In genomic region chr12:113900711-113901110, GRCh38 we compare ENCODE assay signal across 15 cellular contexts.
A peak's percentile ranks its signal among the peaks of the same experiment; 100 is the strongest.
DNase-seq lines count a peak whose midpoint lies in the region; ATAC-seq and TF ChIP-seq lines count a peak whose summit lies in the region.
"Had no signal": no experiment of that assay in that cellular context is flagged by ENCODE, and none has a peak within 500 bp of the region (broad histone marks: within the 10 kb centered on the region; RNA-seq: fewer than 3 reads in every experiment).

No MANE protein-coding gene starts in this region.

- no peak overlapping the region for H2BK12ac ChIP-seq in H9 (ENCODE audit: insufficient read length, low read depth, low read length)
- peak overlapping the region; percentile 36 for H2BK12ac ChIP-seq in trophoblast cell (ENCODE audit: low read length)

- H3K56ac ChIP-seq in H9 (ENCODE audit: insufficient read length, low read depth, low read length), result no peak overlapping the region

- POLR2A ChIA-PET in CD4-positive, alpha-beta T cell (lab: Charles Lee), result no interaction called here

- intact Hi-C loops in CD4-positive, alpha-beta T cell (cut with DNase I, micrococcal nuclease), result no loop called here

- H2BK20ac ChIP-seq in H9 (ENCODE audit: low read depth, low read length, poor library complexity, severe bottlenecking), result no peak overlapping the region

- H3K18ac ChIP-seq in H9 (ENCODE audit: insufficient read length, low read depth, low read length) (no peak overlapping the region), trophoblast cell (ENCODE audit: low read length) (no peak overlapping the region)

- ATAC-seq in GM19455 (IDR thresholded peaks at IDR 0.05; ENCODE audit: unreplicated experiment), result no peak
- ATAC-seq in CD4-positive, alpha-beta T cell (ENCODE audit: poor library complexity), result no peak
- ATAC-seq: CD8-positive, alpha-beta T cell; SK-N-SH treated with all-trans-retinoic acid at 6 μM for 48 hours had no signal

- no peak for TF ChIP-seq CTCF in H9 (conservative IDR thresholded peaks at IDR 0.05)
- no peak for TF ChIP-seq CTCF in epithelial cell of esophagus (IDR thresholded peaks at IDR 0.05; ENCODE audit: insufficient read depth, low read depth, low read length, missing control alignments)
- no peak for TF ChIP-seq CTCF in CD4-positive, alpha-beta T cell (IDR thresholded peaks at IDR 0.05)

- no peak overlapping the region for H3K4me2 ChIP-seq in H9 (ENCODE audit: insufficient read depth, insufficient read length, low read length)
- H3K4me2 ChIP-seq in trophoblast cell (ENCODE audit: low read length), result no peak overlapping the region
- H3K4me2 ChIP-seq: PC-9 had no signal

- H4K8ac ChIP-seq in H9 (replicated peaks; ENCODE audit: insufficient read length, low read depth, low read length) (no peak overlapping the region), trophoblast cell (ENCODE audit: low read depth, low read length) (no peak overlapping the region)

- no peak overlapping the region for H2AK5ac ChIP-seq in H9 (ENCODE audit: insufficient read length, low read length)
- H2AK5ac ChIP-seq in trophoblast cell (ENCODE audit: low read length), result no peak overlapping the region

- H3K27me3 ChIP-seq in H9 (ENCODE audit: insufficient read depth, low read length) (no peaks in the 10 kb centered on the region), trophoblast cell (ENCODE audit: insufficient read depth, low read length) (no peaks in the 10 kb centered on the region)
- H3K27me3 ChIP-seq in CD4-positive, alpha-beta T cell (ENCODE audit: control insufficient read depth, insufficient read depth, low read length), result no peaks in the 10 kb centered on the region

- no peak overlapping the region for H3K27ac ChIP-seq in H9 (ENCODE audit: insufficient read length, low read depth, low read length)
- no peak overlapping the region for H3K27ac ChIP-seq in trophoblast cell (ENCODE audit: low read depth, low read length)
- H3K27ac ChIP-seq in CD4-positive, alpha-beta T cell (ENCODE audit: low read depth, low read length), result no peak overlapping the region
- H3K27ac ChIP-seq: PC-9 had no signal

- H3K9me3 Mint-ChIP-seq in H9, result no peaks in the 10 kb centered on the region
- no peaks in the 10 kb centered on the region for H3K9me3 Mint-ChIP-seq in CD4-positive, alpha-beta T cell
- H3K9me3 Mint-ChIP-seq: CD8-positive, alpha-beta T cell; IgD-negative memory B cell had no signal

- H3K23me2 ChIP-seq in H9 (ENCODE audit: insufficient read length, low read depth, low read length, poor library complexity, severe bottlenecking), result no peaks in the 10 kb centered on the region

- H3K4me1 ChIP-seq in H9 (ENCODE audit: insufficient read depth, low read length) (no peaks in the 10 kb centered on the region; the same call in 1 of the 2 replicates), trophoblast cell (ENCODE audit: control insufficient read depth in 1 of 2, insufficient read depth in 2 of 2, low read length in 2 of 2) (peaks cover 8 to 9% of the 10 kb centered on the region in 2 experiments)

- peaks cover 18 to 25% of the 10 kb centered on the region in 2 experiments for H3K4me1 Mint-ChIP-seq in H9
- no peaks in the 10 kb centered on the region for H3K4me1 Mint-ChIP-seq in CD4-positive, alpha-beta T cell (ENCODE audit: low read depth)

- no peak overlapping the region for H2BK15ac ChIP-seq in H9 (ENCODE audit: low read depth, low read length)

- H3K36me3 ChIP-seq in trophoblast cell (ENCODE audit: control insufficient read depth in 1 of 2, insufficient read depth in 2 of 2, low read length in 2 of 2), result peaks cover 0 to 8% of the 10 kb centered on the region in 2 experiments

- H4K20me1 ChIP-seq in H9 (ENCODE audit: control insufficient read depth, insufficient read depth, insufficient read length), result no peaks in the 10 kb centered on the region

- no peak overlapping the region for H3T11ph ChIP-seq in H9 (ENCODE audit: low read length)

- no peak overlapping the region for H3K4me3 Mint-ChIP-seq in H9
- H3K4me3 Mint-ChIP-seq in CD4-positive, alpha-beta T cell, result no peak overlapping the region
- H3K4me3 Mint-ChIP-seq: CD8-positive, alpha-beta T cell; IgD-negative memory B cell had no signal

- H3K14ac ChIP-seq in H9 (ENCODE audit: insufficient read depth, low read length), result 0 out of 2 replicates have a peak overlapping the region, but pooled peaks have one; percentile 52
- no peak overlapping the region for H3K14ac ChIP-seq in trophoblast cell (ENCODE audit: low read length)

- no peaks in the 10 kb centered on the region for H3K27me3 Mint-ChIP-seq in H9 (ENCODE audit: low read depth)
- H3K27me3 Mint-ChIP-seq in CD4-positive, alpha-beta T cell, result no peaks in the 10 kb centered on the region
- H3K27me3 Mint-ChIP-seq: IgD-negative memory B cell had no signal

- DNase-seq in EH (ENCODE audit: low read depth), result peak; percentile 23
- no peak for DNase-seq in H9
- peak; percentile 34 for DNase-seq in epithelial cell of esophagus (ENCODE audit: low read depth)
- DNase-seq in trophoblast cell, result no peak
- no peak for DNase-seq in NCI-H1930 (lab: John Stamatoyannopoulos, UW)
- DNase-seq in CD4-positive, alpha-beta T cell, result no peak
- DNase-seq: CD8-positive, alpha-beta T cell; HCEC 1CT; Kasumi-1; NCI-H446 treated with DMSO at 0.1 percent for 48 hours; NCI-H748 treated with DMSO at 0.1 percent for 48 hours had no signal

- H2BK120ac ChIP-seq in H9 (ENCODE audit: low read depth, low read length, poor library complexity, severe bottlenecking) (no peak overlapping the region), trophoblast cell (ENCODE audit: insufficient read depth, low read length, poor library complexity) (no peak overlapping the region)

- H3K23ac ChIP-seq in H9 (ENCODE audit: insufficient read length, low read depth, low read length) (no peak overlapping the region), trophoblast cell (ENCODE audit: low read length) (no peak overlapping the region)

- CTCF ChIA-PET in CD4-positive, alpha-beta T cell (lab: Charles Lee), result no interaction called here

- H4K5ac ChIP-seq in H9 (ENCODE audit: insufficient read length, low read depth, low read length), result no peak overlapping the region

- H3K9me3 ChIP-seq in H9 (ENCODE audit: control insufficient read depth, low read depth, low read length) (no peaks in the 10 kb centered on the region), trophoblast cell (ENCODE audit: insufficient read depth, low read depth, low read length) (no peaks in the 10 kb centered on the region)
- no peaks in the 10 kb centered on the region for H3K9me3 ChIP-seq in CD4-positive, alpha-beta T cell (ENCODE audit: control insufficient read depth, low read length)

- H3K4me3 ChIP-seq in epithelial cell of esophagus (ENCODE audit: low read length) (no peak overlapping the region), trophoblast cell (ENCODE audit: low read depth, low read length) (no peak overlapping the region)
- H3K4me3 ChIP-seq: PC-9 had no signal

- no peak overlapping the region for H4K91ac ChIP-seq in H9 (ENCODE audit: insufficient read length, low read depth, low read length)
- no peak overlapping the region for H4K91ac ChIP-seq in trophoblast cell (ENCODE audit: low read depth, low read length)

- H2BK5ac ChIP-seq in H9 (ENCODE audit: insufficient read length, low read length) (no peak overlapping the region), trophoblast cell (ENCODE audit: low read depth, low read length, poor library complexity) (no peak overlapping the region)

- H3K79me2 ChIP-seq in H9 (ENCODE audit: insufficient read depth, low read length) (no peaks in the 10 kb centered on the region), trophoblast cell (ENCODE audit: control insufficient read depth, insufficient read depth, low read length, poor library complexity) (no peaks in the 10 kb centered on the region)

- H3K4ac ChIP-seq in H9 (ENCODE audit: low read depth, low read length), result no peak overlapping the region
- H3K4ac ChIP-seq in trophoblast cell (ENCODE audit: low read depth, low read length), result no peak overlapping the region

- no CpG with 5 or more reads among the region's 2 CpGs for WGBS in H9 (ENCODE audit: extremely low coverage, insufficient read length, low lambda C conversion rate)
- WGBS in trophoblast cell (ENCODE audit: extremely low coverage, insufficient coverage, insufficient read length), result no CpG with 5 or more reads among the region's 2 CpGs

- H3K36me3 Mint-ChIP-seq in H9 (ENCODE audit: insufficient read depth in 1 of 3, low read depth in 3 of 3), result peaks cover 0 to 9% (median 2%) of the 10 kb centered on the region in 3 experiments; a peak in 5 of 7 replicates
- H3K36me3 Mint-ChIP-seq in CD4-positive, alpha-beta T cell (ENCODE audit: low read depth), result peaks cover 77% of the 10 kb centered on the region

- no peak overlapping the region for H4K12ac ChIP-seq in trophoblast cell (ENCODE audit: low read depth, low read length)

- H3K9ac ChIP-seq in H9 (ENCODE audit: extremely low read depth, insufficient read length, low read length) (no peak overlapping the region), trophoblast cell (ENCODE audit: low read length) (no peak overlapping the region)

- H3K79me1 ChIP-seq in H9 (ENCODE audit: insufficient read depth, low read depth, low read length, poor library complexity, severe bottlenecking) (no peaks in the 10 kb centered on the region), trophoblast cell (ENCODE audit: low read length) (peaks cover 3% of the 10 kb centered on the region)

- no peak overlapping the region; a peak in 2 of 7 replicates for H3K27ac Mint-ChIP-seq in H9
- H3K27ac Mint-ChIP-seq in CD4-positive, alpha-beta T cell, result no peak overlapping the region
- H3K27ac Mint-ChIP-seq: CD8-positive, alpha-beta T cell; IgD-negative memory B cell had no signal

- H2AFZ ChIP-seq in H9 (ENCODE audit: low read length) (no peak overlapping the region), trophoblast cell (ENCODE audit: insufficient read depth, low read length, poor library complexity) (no peak overlapping the region)
- H2AFZ ChIP-seq: PC-9 had no signal

Comparison
In these comparisons a context has a peak if more than half of its experiments do, and no peak if none do; other contexts are left out.
1. DNase-seq: peak in EH (single experiment) and epithelial cell of esophagus (single experiment); none in H9 (single experiment), trophoblast cell (0 of 2), NCI-H1930 (0 of 2) and CD4-positive, alpha-beta T cell (0 of 10).